ENCODE assay signal across 12 cellular contexts in genomic region chr15:40512440-40512839, GRCh38. TPM values are rescaled to one million over a fixed set of nuclear protein-coding genes. Genes with fewer than 3 reads are reported as not detected.
DNase-seq lines count a peak whose midpoint lies in the region; ATAC-seq and TF ChIP-seq lines count a peak whose summit lies in the region.
"Had no signal": no experiment of that assay in that cellular context is flagged by ENCODE, and none has a peak within 500 bp of the region (broad histone marks: within the 10 kb centered on the region; RNA-seq: fewer than 3 reads in every experiment).

No MANE protein-coding gene starts in this region.

- TF ChIP-seq CTCF in activated B cell treated with CpG ODN at 0.5 μM for 24 hours (IDR thresholded peaks at IDR 0.05), result no peak
- TF ChIP-seq CTCF in hepatocyte (IDR thresholded peaks at IDR 0.05; ENCODE audit: poor library complexity), result no peak
- TF ChIP-seq CTCF in adrenal gland (IDR thresholded peaks at IDR 0.05), result no peak

- H3K9me2 ChIP-seq in hepatocyte (replicated peaks; ENCODE audit: insufficient read depth), result no peaks in the 10 kb centered on the region

- peaks cover 47% of the 10 kb centered on the region for H3K27me3 Mint-ChIP-seq in activated naive CD4-positive, alpha-beta T cell treated with anti-CD3 and anti-CD28 coated beads for 36 hours (ENCODE audit: low read depth)
- peaks cover 5% of the 10 kb centered on the region for H3K27me3 Mint-ChIP-seq in activated B cell treated with CpG ODN at 0.5 μM for 24 hours
- peaks cover 5% of the 10 kb centered on the region for H3K27me3 Mint-ChIP-seq in stimulated activated memory B cell treated with anti-CD40 and anti-IgM and Interleukin-4, amounts not matched to agents 10 μg/mL and 1 μg/mL and 100 μg/mL, for 72 hours

- H3K27me3 ChIP-seq in hepatocyte, result no peaks in the 10 kb centered on the region
- no peaks in the 10 kb centered on the region for H3K27me3 ChIP-seq in adrenal gland

- CTCF ChIA-PET in activated naive CD4-positive, alpha-beta T cell treated with anti-CD3 and anti-CD28 coated beads for 36 hours (lab: Charles Lee), result interaction anchor here (0.6 to 1.5 kb wide), 2 partner anchors 66 to 70 kb away, joined by 4 to 5 read pairs; no protein-coding TSS in a partner anchor
- CTCF ChIA-PET in activated B cell treated with CpG ODN at 0.5 μM for 24 hours (lab: Charles Lee), result no interaction called here

- intact Hi-C loops in activated naive CD4-positive, alpha-beta T cell treated with anti-CD3 and anti-CD28 coated beads for 36 hours (cut with micrococcal nuclease), result no loop called here
- intact Hi-C loops in activated B cell treated with CpG ODN at 0.5 μM for 24 hours (cut with micrococcal nuclease), result no loop called here
- intact Hi-C loops in adrenal gland (cut with DNase I), result no loop called here

- H3K9me3 ChIP-seq in hepatocyte (ENCODE audit: low read depth) (no peaks in the 10 kb centered on the region), adrenal gland (replicated peaks in 1 of 3) (no peaks in the 10 kb centered on the region)

- H3K79me2 ChIP-seq in hepatocyte, result no peaks in the 10 kb centered on the region

- no peak overlapping the region for H2AFZ ChIP-seq in hepatocyte

- H3K27ac ChIP-seq in hepatocyte, result no peak overlapping the region
- no peak overlapping the region for H3K27ac ChIP-seq in adrenal gland

- H3K4me1 Mint-ChIP-seq in activated naive CD4-positive, alpha-beta T cell treated with anti-CD3 and anti-CD28 coated beads for 36 hours (ENCODE audit: low read depth), result peaks cover 8% of the 10 kb centered on the region
- H3K4me1 Mint-ChIP-seq in activated B cell treated with CpG ODN at 0.5 μM for 24 hours, result peaks cover 21% of the 10 kb centered on the region
- H3K4me1 Mint-ChIP-seq in stimulated activated memory B cell treated with anti-CD40 and anti-IgM and Interleukin-4, amounts not matched to agents 10 μg/mL and 1 μg/mL and 100 μg/mL, for 72 hours, result peaks cover 23% of the 10 kb centered on the region

- POLR2A ChIA-PET in activated B cell treated with CpG ODN at 0.5 μM for 24 hours (lab: Charles Lee), result no interaction called here

- DNase-seq in activated naive CD4-positive, alpha-beta T cell treated with anti-CD3 and anti-CD28 coated beads for 36 hours, result no peak
- DNase-seq in activated naive CD4-positive, alpha-beta T cell (lab: John Stamatoyannopoulos, UW), result no peak
- DNase-seq in activated B cell treated with CpG ODN at 0.5 μM for 24 hours (no peak), hepatocyte (ENCODE audit: low spot score) (no peak), adrenal gland (no peak)
- DNase-seq: NCI-H526 treated with DMSO at 0.1 percent for 48 hours, SHP77 treated with DMSO at 0.1 percent for 48 hours had no signal

- no peak overlapping the region for H3K27ac Mint-ChIP-seq in activated naive CD4-positive, alpha-beta T cell treated with anti-CD3 and anti-CD28 coated beads for 36 hours
- peak overlapping the region; percentile 26 for H3K27ac Mint-ChIP-seq in activated B cell treated with CpG ODN at 0.5 μM for 24 hours
- H3K27ac Mint-ChIP-seq in stimulated activated memory B cell treated with anti-CD40 and anti-IgM and Interleukin-4, amounts not matched to agents 10 μg/mL and 1 μg/mL and 100 μg/mL, for 72 hours, result peak overlapping the region; percentile 81
- H3K27ac Mint-ChIP-seq: activated naive CD4-positive, alpha-beta T cell treated with anti-CD3 and anti-CD28 coated beads, Interleukin-2, amount 50 U/mL, for 72 hours; dendritic cell treated with granulocyte-macrophage colony-stimulating factor and Interleukin-4, amounts not matched to agents 40 ng/mL and 50 ng/mL, for 4 days had no signal

- TF ChIP-seq POLR2A in adrenal gland (IDR thresholded peaks at IDR 0.05), result no peak

- H3K36me3 ChIP-seq in hepatocyte (replicated peaks; ENCODE audit: insufficient read depth, low read depth) (no peaks in the 10 kb centered on the region), adrenal gland (replicated peaks in 1 of 2) (no peaks in the 10 kb centered on the region)

- H3K4me1 ChIP-seq in hepatocyte (ENCODE audit: insufficient read depth) (peaks cover 9% of the 10 kb centered on the region), adrenal gland (replicated peaks in 1 of 2) (peaks cover 6 to 12% of the 10 kb centered on the region in 2 donors)

- peak overlapping the region; percentile 61 for H3K4me3 Mint-ChIP-seq in activated naive CD4-positive, alpha-beta T cell treated with anti-CD3 and anti-CD28 coated beads for 36 hours
- H3K4me3 Mint-ChIP-seq in activated B cell treated with CpG ODN at 0.5 μM for 24 hours, result peak overlapping the region; percentile 92
- H3K4me3 Mint-ChIP-seq in stimulated activated memory B cell treated with anti-CD40 and anti-IgM and Interleukin-4, amounts not matched to agents 10 μg/mL and 1 μg/mL and 100 μg/mL, for 72 hours, result peak overlapping the region; percentile 82

- 95% methylated on average over 2 of the region's 2 CpGs for WGBS in hepatocyte (ENCODE audit: low lambda C conversion rate, missing lambda C conversion rate)
- 90 to 99% (median 93%) methylated on average over 2 of the region's 2 CpGs for WGBS in adrenal gland, 4 donors

- ATAC-seq in activated B cell treated with CpG ODN at 0.5 μM for 24 hours (ENCODE audit: low read depth) (no peak), GM21619 (IDR thresholded peaks at IDR 0.05; ENCODE audit: unreplicated experiment) (no peak), HG03520 (IDR thresholded peaks at IDR 0.05; ENCODE audit: unreplicated experiment) (no peak)
- ATAC-seq in stimulated activated memory B cell treated with anti-CD40 and anti-IgM and Interleukin-4, amounts not matched to agents 10 μg/mL and 1 μg/mL and 100 μg/mL, for 72 hours, result no peak

- no peak overlapping the region for H3K4me3 ChIP-seq in hepatocyte
- no peak overlapping the region for H3K4me3 ChIP-seq in adrenal gland

- no peaks in the 10 kb centered on the region for H4K20me1 ChIP-seq in hepatocyte (ENCODE audit: insufficient read depth, poor library complexity, severe bottlenecking)

- H3K9me3 Mint-ChIP-seq in activated naive CD4-positive, alpha-beta T cell treated with anti-CD3 and anti-CD28 coated beads for 36 hours, result no peaks in the 10 kb centered on the region
- no peaks in the 10 kb centered on the region for H3K9me3 Mint-ChIP-seq in activated B cell treated with CpG ODN at 0.5 μM for 24 hours
- H3K9me3 Mint-ChIP-seq in stimulated activated memory B cell treated with anti-CD40 and anti-IgM and Interleukin-4, amounts not matched to agents 10 μg/mL and 1 μg/mL and 100 μg/mL, for 72 hours, result no peaks in the 10 kb centered on the region
- H3K9me3 Mint-ChIP-seq: activated naive CD4-positive, alpha-beta T cell treated with anti-CD3 and anti-CD28 coated beads, Interleukin-2, amount 50 U/mL, for 72 hours; dendritic cell treated with granulocyte-macrophage colony-stimulating factor and Interleukin-4, amounts not matched to agents 40 ng/mL and 50 ng/mL, for 4 days had no signal

- H3K36me3 Mint-ChIP-seq in activated naive CD4-positive, alpha-beta T cell treated with anti-CD3 and anti-CD28 coated beads for 36 hours (ENCODE audit: low read depth), result no peaks in the 10 kb centered on the region
- no peaks in the 10 kb centered on the region for H3K36me3 Mint-ChIP-seq in activated B cell treated with CpG ODN at 0.5 μM for 24 hours (ENCODE audit: low read depth)
- no peaks in the 10 kb centered on the region for H3K36me3 Mint-ChIP-seq in stimulated activated memory B cell treated with anti-CD40 and anti-IgM and Interleukin-4, amounts not matched to agents 10 μg/mL and 1 μg/mL and 100 μg/mL, for 72 hours

- peak overlapping the region; percentile 99 for H3K4me2 ChIP-seq in hepatocyte

RNA-seq across cellular contexts. Expression of gene CHST14, which starts 41.7 kb away (rescaled TPM):
- total RNA-seq in activated naive CD4-positive, alpha-beta T cell treated with anti-CD3 and anti-CD28 coated beads for 36 hours, result 1 to 10 TPM; 4.4 to 4.6 TPM
- 10.1 and 10.2 TPM in 2 replicates for total RNA-seq in activated B cell treated with CpG ODN at 0.5 μM for 24 hours
- total RNA-seq in hepatocyte, result 15.2 and 16.6 TPM in 2 replicates
- polyA plus RNA-seq in hepatocyte, result 15.7 and 16.8 TPM in 2 replicates
- total RNA-seq in adrenal gland, result 10 to 100 TPM in 5 of 8 donors, 1 to 10 TPM in 3; 7.9 to 20.6 (median 14.2) TPM
- polyA plus RNA-seq in adrenal gland, result 10 to 100 TPM in 1 of 3 donors, 1 to 10 TPM in 2; 5.0 to 11.0 (median 6.7) TPM

RNA-seq across cellular contexts. Expression of gene CCDC32, which starts 52.4 kb away (rescaled TPM):
- 10 to 100 TPM; 25.4 to 25.8 TPM for total RNA-seq in activated naive CD4-positive, alpha-beta T cell treated with anti-CD3 and anti-CD28 coated beads for 36 hours
- total RNA-seq in activated B cell treated with CpG ODN at 0.5 μM for 24 hours (64.0 and 66.3 TPM in 2 replicates), hepatocyte (25.7 and 50.8 TPM in 2 replicates), adrenal gland (10 to 100 TPM; 28.4 to 42.8 (median 38.2) TPM)
- polyA plus RNA-seq in hepatocyte (15.1 and 30.9 TPM in 2 replicates), adrenal gland (10 to 100 TPM; 33.1 to 41.7 (median 37.7) TPM)

RNA-seq across cellular contexts. Expression of gene RPUSD2, which starts 56.7 kb away (rescaled TPM):
- total RNA-seq in activated naive CD4-positive, alpha-beta T cell treated with anti-CD3 and anti-CD28 coated beads for 36 hours, result 10 to 100 TPM; 10.9 to 12.6 TPM
- total RNA-seq in activated B cell treated with CpG ODN at 0.5 μM for 24 hours, result 20.1 and 24.8 TPM in 2 replicates
- 7.1 and 11.5 TPM in 2 replicates for total RNA-seq in hepatocyte
- polyA plus RNA-seq in hepatocyte, result 8.6 and 13.4 TPM in 2 replicates
- 10 to 100 TPM; 10.0 to 20.7 (median 12.4) TPM for total RNA-seq in adrenal gland
- 10 to 100 TPM in 2 of 3 donors, 1 to 10 TPM in 1; 5.7 to 18.5 (median 11.0) TPM for polyA plus RNA-seq in adrenal gland
